In the genomic region with DNA sequence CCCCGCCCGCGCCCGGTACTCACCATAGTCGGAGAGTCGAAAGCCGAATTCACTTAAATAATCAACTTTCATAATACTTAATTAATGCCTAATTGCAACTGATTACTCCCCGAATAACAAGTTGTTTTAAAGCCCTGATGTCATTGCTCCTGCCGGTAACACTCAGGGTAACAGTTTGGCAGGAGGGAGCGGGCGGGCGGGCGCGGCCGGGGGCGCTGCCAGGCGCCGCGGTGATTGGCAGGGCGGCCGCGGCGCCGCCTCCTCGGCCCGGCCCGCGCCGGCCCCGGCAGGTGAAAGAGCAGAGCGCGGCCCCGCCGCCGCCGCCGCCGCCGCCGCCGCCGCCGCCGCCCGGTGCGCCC, we compare ENCODE assay signal across 8 cellular contexts.
DNase-seq lines count a peak whose midpoint lies in the region; ATAC-seq, FAIRE-seq and TF ChIP-seq lines count a peak whose summit lies in the region.

No MANE protein-coding gene starts in this region.

- POLR2A ChIA-PET in K562 (lab: Yijun Ruan, JAX), result no interaction called here

- no peak for TF ChIP-seq POLR2A in K562 (conservative IDR thresholded peaks at IDR 0.05)

- H3K9me3 ChIP-seq in SU-DHL-6 (ENCODE audit: insufficient read depth, low read length) (no peaks in the 10 kb centered on the region), K562 (replicated peaks; ENCODE audit: control insufficient read depth, insufficient read depth, low read depth, low read length) (no peaks in the 10 kb centered on the region)

- H3K9ac ChIP-seq in SU-DHL-6 (ENCODE audit: low read length) (peak overlapping the region; percentile 59; the same call in 1 of the 2 replicates), K562 (ENCODE audit: insufficient read depth in 1 of 2, low read depth in 2 of 2, low read length in 2 of 2) (peak overlapping the region in 1 of 2 experiments; percentile 87; a peak in 2 of 4 replicates)

- DNase-seq in NCI-H82 (lab: John Stamatoyannopoulos, UW) (peak; percentile 83), NCI-H82 treated with DMSO at 0.1 percent for 48 hours (lab: John Stamatoyannopoulos, UW; ENCODE audit: unreplicated experiment) (no peak), K562 (ENCODE audit: extremely low read depth in 1 of 4, low spot score in 3 of 4) (no peak), left colon (peak; percentile 63 to 72)
- peak; percentile 24 to 48 for DNase-seq in stimulated activated CD8-positive, alpha-beta memory T cell treated with anti-CD3 and anti-CD28 coated beads, Interleukin-15, amount 100 ng/mL, for 4 hours (ENCODE audit: low read depth in 2 of 2)

- H3K4me2 ChIP-seq in SU-DHL-6 (ENCODE audit: low read depth, low read length, poor library complexity, severe bottlenecking) (peak overlapping the region; percentile 91), K562 (ENCODE audit: insufficient read depth, low read length) (peak overlapping the region; percentile 68; the same call in 1 of the 2 replicates)

- H3F3A ChIP-seq in SU-DHL-6 (ENCODE audit: insufficient read depth), result peaks cover 6% of the 10 kb centered on the region; the same call in 1 of the 2 replicates

- ATAC-seq in HG03139 (IDR thresholded peaks at IDR 0.05; ENCODE audit: unreplicated experiment) (peak; percentile 42), K562 (no peak; the same call in 2 of the 3 replicates), left colon (peak; percentile 41), GM21526 (IDR thresholded peaks at IDR 0.05; ENCODE audit: low FRiP score, unreplicated experiment) (no peak)

- peaks cover 3 to 48% of the 10 kb centered on the region in 2 experiments; a peak in 3 of 5 replicates for H3K4me1 ChIP-seq in K562 (replicated peaks in 1 of 2; ENCODE audit: control insufficient read depth in 2 of 2, insufficient read depth in 2 of 2, low read length in 2 of 2)

- in situ Hi-C loops in K562 (cut with MboI), result no loop called here

- FAIRE-seq in K562 (lab: Jason Lieb, UNC), result peak; percentile 65

- no peaks in the 10 kb centered on the region for H3K9me2 ChIP-seq in SU-DHL-6 (replicated peaks; ENCODE audit: insufficient read depth, low read length)

- H4K20me1 ChIP-seq in SU-DHL-6 (ENCODE audit: low read depth, low read length) (peaks cover 3% of the 10 kb centered on the region; the same call in 1 of the 2 replicates), K562 (replicated peaks; ENCODE audit: control insufficient read depth, insufficient read depth, low read length) (peaks cover 21% of the 10 kb centered on the region; the same call in 1 of the 2 replicates)

- TF ChIP-seq RAD21 in K562 (CRISPR knock-in tag; conservative IDR thresholded peaks at IDR 0.05 in 1 of 2, IDR thresholded peaks at IDR 0.05 in 1 of 2), result no peak

- H3K36me3 ChIP-seq in SU-DHL-6 (ENCODE audit: low read length) (no peaks in the 10 kb centered on the region), K562 (ENCODE audit: control insufficient read depth, insufficient read depth, low read length) (no peaks in the 10 kb centered on the region)

- no peaks in the 10 kb centered on the region for H3K9me1 ChIP-seq in K562 (ENCODE audit: control insufficient read depth, insufficient read depth, low read length)

- no peak overlapping the region for H2AFZ ChIP-seq in SU-DHL-6 (ENCODE audit: low read depth, low read length, severe bottlenecking)
- peak overlapping the region; percentile 84 for H2AFZ ChIP-seq in K562 (ENCODE audit: low read depth, low read length)

- TF ChIP-seq CTCF in SU-DHL-6 (IDR thresholded peaks at IDR 0.05; ENCODE audit: insufficient read depth, low read length, poor library complexity, severe bottlenecking), result no peak
- TF ChIP-seq CTCF in K562 (IDR thresholded peaks at IDR 0.05 in 2 of 3, conservative IDR thresholded peaks at IDR 0.05 in 1 of 3; ENCODE audit: insufficient read depth in 2 of 3, low read depth in 1 of 3, low read length in 3 of 3), result no peak

- peak overlapping the region; percentile 82 for H3K4me3 ChIP-seq in SU-DHL-6 (ENCODE audit: insufficient read depth, low read length, poor library complexity, severe bottlenecking)
- H3K4me3 ChIP-seq in K562, result peak overlapping the region; percentile 56

- CTCF ChIA-PET in K562 (lab: Yijun Ruan, JAX; ENCODE audit: low intra/inter-chr PET ratio), result no interaction called here

- no peak overlapping the region for H3K27ac ChIP-seq in SU-DHL-6 (ENCODE audit: low read depth, low read length)
- H3K27ac ChIP-seq in K562 (ENCODE audit: extremely low read depth, low read depth, low read length), result no peak overlapping the region

- BruUV-seq in K562 (replicated peaks; lab: Mats Ljungman, UMichigan), result no TSS peak

- intact Hi-C loops in K562 (cut with micrococcal nuclease), result loop anchor here (10.0 kb wide), 1 partner anchor 171 kb away; no protein-coding TSS in a partner anchor
- intact Hi-C loops in left colon (cut with DNase I, micrococcal nuclease), result loop anchor here in 1 of 2 donors (10.0 kb wide), 1 partner anchor 101 kb away; a partner anchor contains a TSS

- H3K27me3 ChIP-seq in SU-DHL-6 (ENCODE audit: low read length) (no peaks in the 10 kb centered on the region), K562 (ENCODE audit: control insufficient read depth in 2 of 2, insufficient read depth in 2 of 2, low read length in 2 of 2) (peaks cover 33 to 36% of the 10 kb centered on the region in 2 experiments; a peak in 4 of 5 replicates)

- WGBS in K562 (ENCODE audit: insufficient coverage, low coverage, missing lambda C conversion rate), result 1% methylated on average over 10 of the region's 46 CpGs

- no peak for TF ChIP-seq EP300 in K562 (IDR thresholded peaks at IDR 0.05; ENCODE audit: low read length)

- no peaks in the 10 kb centered on the region for H3K79me2 ChIP-seq in SU-DHL-6 (ENCODE audit: insufficient read depth, low read length)
- no peaks in the 10 kb centered on the region for H3K79me2 ChIP-seq in K562 (ENCODE audit: control insufficient read depth, insufficient read depth, low read length)

TF ChIP-seq in K562, 482 proteins besides CTCF, POLR2A, EP300 and RAD21:
- TF ChIP-seq, protein P1, sequence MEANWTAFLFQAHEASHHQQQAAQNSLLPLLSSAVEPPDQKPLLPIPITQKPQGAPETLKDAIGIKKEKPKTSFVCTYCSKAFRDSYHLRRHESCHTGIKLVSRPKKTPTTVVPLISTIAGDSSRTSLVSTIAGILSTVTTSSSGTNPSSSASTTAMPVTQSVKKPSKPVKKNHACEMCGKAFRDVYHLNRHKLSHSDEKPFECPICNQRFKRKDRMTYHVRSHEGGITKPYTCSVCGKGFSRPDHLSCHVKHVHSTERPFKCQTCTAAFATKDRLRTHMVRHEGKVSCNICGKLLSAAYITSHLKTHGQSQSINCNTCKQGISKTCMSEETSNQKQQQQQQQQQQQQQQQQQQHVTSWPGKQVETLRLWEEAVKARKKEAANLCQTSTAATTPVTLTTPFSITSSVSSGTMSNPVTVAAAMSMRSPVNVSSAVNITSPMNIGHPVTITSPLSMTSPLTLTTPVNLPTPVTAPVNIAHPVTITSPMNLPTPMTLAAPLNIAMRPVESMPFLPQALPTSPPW (CRISPR knock-in tag; IDR thresholded peaks at IDR 0.05), result 0 out of 2 replicates have a peak, but pooled peaks have one; percentile 15
- no peak for TF ChIP-seq ZC3H8 (IDR thresholded peaks at IDR 0.05)
- peak; percentile 8 for TF ChIP-seq SAP30 (IDR thresholded peaks at IDR 0.05; ENCODE audit: borderline replicate concordance, insufficient read depth, low read depth, low read length, poor library complexity, severe bottlenecking)
TF ChIP-seq in K562: peak in this region for 2.

Comparison
In these comparisons a context has a peak if more than half of its experiments do, and no peak if none do; other contexts are left out.
1. DNase-seq: peak in NCI-H82 (single experiment), left colon (2 of 2) and stimulated activated CD8-positive, alpha-beta memory T cell treated with anti-CD3 and anti-CD28 coated beads, Interleukin-15, amount 100 ng/mL, for 4 hours (2 of 2); none in NCI-H82 treated with DMSO at 0.1 percent for 48 hours (single experiment) and K562 (0 of 4).
2. ATAC-seq: peak in HG03139 (single experiment) and left colon (single experiment); none in K562 (single experiment) and GM21526 (single experiment).